21 cellular contexts compared by ENCODE assay signal in the genomic region with DNA sequence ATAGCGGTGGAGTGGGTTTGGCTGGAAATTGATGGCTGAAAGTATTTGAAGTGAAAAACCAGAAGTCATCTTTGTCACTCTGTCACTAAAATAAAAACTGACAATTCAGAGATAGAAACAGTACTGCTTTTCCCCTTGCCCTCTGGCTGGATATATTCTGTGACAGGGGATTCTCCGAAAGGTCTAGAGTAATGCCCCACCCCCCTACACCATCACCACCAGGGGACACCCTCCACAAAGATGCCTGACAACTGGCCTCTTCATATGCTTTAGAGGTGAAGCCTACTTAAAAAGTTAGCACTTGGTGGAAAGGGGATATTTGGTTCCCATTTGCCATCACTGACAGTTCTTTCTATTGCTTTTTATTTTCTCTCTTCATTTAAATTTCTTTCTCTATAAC.
DNase-seq lines count a peak whose midpoint lies in the region; ATAC-seq, FAIRE-seq and TF ChIP-seq lines count a peak whose summit lies in the region.
"Had no signal": no experiment of that assay in that cellular context is flagged by ENCODE, and none has a peak within 500 bp of the region (broad histone marks: within the 10 kb centered on the region; RNA-seq: fewer than 3 reads in every experiment).

No MANE protein-coding gene starts in this region.

- H3K79me2 ChIP-seq in Karpas-422 (ENCODE audit: low read length): no peaks in the 10 kb centered on the region
- no peaks in the 10 kb centered on the region for H3K79me2 ChIP-seq in K562 (ENCODE audit: control insufficient read depth, insufficient read depth, low read length)

- no peaks in the 10 kb centered on the region for H3K9me2 ChIP-seq in Karpas-422 (replicated peaks; ENCODE audit: insufficient read depth, low read length)

- H3K36me3 Mint-ChIP-seq in progenitor cell of endocrine pancreas (ENCODE audit: insufficient read depth): peaks cover 1% of the 10 kb centered on the region
- H3K36me3 Mint-ChIP-seq: activated naive CD8-positive, alpha-beta T cell treated with anti-CD3 and anti-CD28 coated beads, Interleukin-2, amount 10 ng/mL, durations not matched to agents 7 days and 5 days; immature natural killer cell had no signal

- H3K4me3 ChIP-seq in left ventricle myocardium inferior (no peak overlapping the region), right atrium auricular region (no peak overlapping the region), Karpas-422 (ENCODE audit: low read length) (no peak overlapping the region), K562 (no peak overlapping the region), upper lobe of right lung (no peak overlapping the region)
- H3K4me3 ChIP-seq: cardiac muscle cell had no signal

- H3K9me3 Mint-ChIP-seq in progenitor cell of endocrine pancreas (ENCODE audit: low read depth): peaks cover 3% of the 10 kb centered on the region
- H3K9me3 Mint-ChIP-seq: activated naive CD8-positive, alpha-beta T cell treated with anti-CD3 and anti-CD28 coated beads, Interleukin-2, amount 10 ng/mL, durations not matched to agents 7 days and 5 days; effector memory CD8-positive, alpha-beta T cell; immature natural killer cell; nephron had no signal

- H2AFZ ChIP-seq in Karpas-422 (ENCODE audit: low read length) (no peak overlapping the region), K562 (ENCODE audit: low read depth, low read length) (no peak overlapping the region)

- intact Hi-C loops in left ventricle myocardium inferior (cut with micrococcal nuclease): no loop called here
- intact Hi-C loops in K562 (cut with micrococcal nuclease): no loop called here
- intact Hi-C loops in upper lobe of right lung (cut with DNase I): no loop called here

- no peaks in the 10 kb centered on the region for H3K9me3 ChIP-seq in left ventricle myocardium inferior (replicated peaks)
- H3K9me3 ChIP-seq in right atrium auricular region: no peaks in the 10 kb centered on the region
- no peaks in the 10 kb centered on the region for H3K9me3 ChIP-seq in Karpas-422 (ENCODE audit: low read length)
- H3K9me3 ChIP-seq in K562 (replicated peaks; ENCODE audit: control insufficient read depth, insufficient read depth, low read depth, low read length): no peaks in the 10 kb centered on the region
- H3K9me3 ChIP-seq in upper lobe of right lung: no peaks in the 10 kb centered on the region

- DNase-seq in left ventricle myocardium inferior (no peak), right atrium auricular region (ENCODE audit: low spot score) (no peak), Karpas-422 (peak; percentile 54), K562 (ENCODE audit: extremely low read depth in 1 of 4, low spot score in 3 of 4) (peak in 2 of 4 experiments; percentile 13 to 14), upper lobe of right lung (no peak), pons (ENCODE audit: low spot score) (no peak), progenitor cell of endocrine pancreas (ENCODE audit: low spot score, unreplicated experiment) (no peak)
- DNase-seq: activated CD4-positive, CD25-positive, alpha-beta regulatory T cell treated with anti-CD3 and anti-CD28 coated beads, Interleukin-2, amount 50 U/mL, for 72 hours; activated naive CD8-positive, alpha-beta T cell treated with anti-CD3 and anti-CD28 coated beads, Interleukin-2, amount 10 ng/mL, durations not matched to agents 7 days and 5 days; Calu3; effector memory CD8-positive, alpha-beta T cell; immature natural killer cell; KG1; NCI-H146; NCI-H510A; retina; stimulated activated CD4-positive, alpha-beta T cell treated with anti-CD3 and anti-CD28 coated beads, Interleukin-2, amount 100 ng/mL, for 48 hours; stimulated activated CD8-positive, alpha-beta memory T cell treated with anti-CD3 and anti-CD28 coated beads, Interleukin-4, amount 100 ng/mL, for 48 hours had no signal

- WGBS in K562 (ENCODE audit: insufficient coverage, low coverage, missing lambda C conversion rate): 5% methylated on average over 2 of the region's 2 CpGs

- H4K20me1 ChIP-seq in Karpas-422 (ENCODE audit: insufficient read depth, low read depth, low read length) (no peaks in the 10 kb centered on the region), K562 (replicated peaks; ENCODE audit: control insufficient read depth, insufficient read depth, low read length) (no peaks in the 10 kb centered on the region)

- H3K4me2 ChIP-seq in Karpas-422 (ENCODE audit: low read depth, low read length, poor library complexity, severe bottlenecking) (no peak overlapping the region), K562 (ENCODE audit: insufficient read depth, low read length) (no peak overlapping the region)

- H3K27ac Mint-ChIP-seq in progenitor cell of endocrine pancreas: no peak overlapping the region
- H3K27ac Mint-ChIP-seq: activated naive CD8-positive, alpha-beta T cell treated with anti-CD3 and anti-CD28 coated beads, Interleukin-2, amount 10 ng/mL, durations not matched to agents 7 days and 5 days; effector memory CD8-positive, alpha-beta T cell; immature natural killer cell; nephron had no signal

- peaks cover 3% of the 10 kb centered on the region for H3K4me1 Mint-ChIP-seq in progenitor cell of endocrine pancreas (ENCODE audit: low read depth)
- H3K4me1 Mint-ChIP-seq: activated naive CD8-positive, alpha-beta T cell treated with anti-CD3 and anti-CD28 coated beads, Interleukin-2, amount 10 ng/mL, durations not matched to agents 7 days and 5 days; immature natural killer cell had no signal

- in situ Hi-C loops in K562 (cut with MboI): no loop called here

- peak; percentile 71 for ATAC-seq in K562
- ATAC-seq in upper lobe of right lung: no peak
- no peak for ATAC-seq in GM21423 (IDR thresholded peaks at IDR 0.05; ENCODE audit: unreplicated experiment)
- ATAC-seq: effector memory CD8-positive, alpha-beta T cell had no signal

- H3K9ac ChIP-seq in Karpas-422 (ENCODE audit: low read length) (no peak overlapping the region), K562 (ENCODE audit: insufficient read depth in 1 of 2, low read depth in 2 of 2, low read length in 2 of 2) (no peak overlapping the region)

- no peak for TF ChIP-seq EP300 in K562 (IDR thresholded peaks at IDR 0.05; ENCODE audit: low read length)

- no peak overlapping the region for H3K4me3 Mint-ChIP-seq in progenitor cell of endocrine pancreas (ENCODE audit: low read depth)
- H3K4me3 Mint-ChIP-seq: activated naive CD8-positive, alpha-beta T cell treated with anti-CD3 and anti-CD28 coated beads, Interleukin-2, amount 10 ng/mL, durations not matched to agents 7 days and 5 days; effector memory CD8-positive, alpha-beta T cell; immature natural killer cell; nephron had no signal

- H3K36me3 ChIP-seq in left ventricle myocardium inferior (no peaks in the 10 kb centered on the region), right atrium auricular region (no peaks in the 10 kb centered on the region), Karpas-422 (ENCODE audit: insufficient read depth, low read length) (no peaks in the 10 kb centered on the region), K562 (ENCODE audit: control insufficient read depth, insufficient read depth, low read length) (no peaks in the 10 kb centered on the region), upper lobe of right lung (no peaks in the 10 kb centered on the region)
- H3K36me3 ChIP-seq: cardiac muscle cell had no signal

- CTCF ChIA-PET in K562 (lab: Yijun Ruan, JAX; ENCODE audit: low intra/inter-chr PET ratio): no interaction called here

- H3K27ac ChIP-seq in left ventricle myocardium inferior (replicated peaks) (no peak overlapping the region), right atrium auricular region (no peak overlapping the region), Karpas-422 (ENCODE audit: low read length) (no peak overlapping the region), K562 (ENCODE audit: extremely low read depth, low read depth, low read length) (no peak overlapping the region), upper lobe of right lung (no peak overlapping the region)
- H3K27ac ChIP-seq: cardiac muscle cell had no signal

- POLR2A ChIA-PET in K562 (lab: Yijun Ruan, JAX): no interaction called here

- H3K4me1 ChIP-seq in left ventricle myocardium inferior: no peaks in the 10 kb centered on the region
- H3K4me1 ChIP-seq in right atrium auricular region: no peaks in the 10 kb centered on the region
- H3K4me1 ChIP-seq in Karpas-422 (ENCODE audit: low read length): no peaks in the 10 kb centered on the region
- H3K4me1 ChIP-seq in K562 (replicated peaks in 1 of 2; ENCODE audit: control insufficient read depth in 2 of 2, insufficient read depth in 2 of 2, low read length in 2 of 2): no peaks in the 10 kb centered on the region
- no peaks in the 10 kb centered on the region for H3K4me1 ChIP-seq in upper lobe of right lung

- no peak for FAIRE-seq in K562 (lab: Jason Lieb, UNC)

- H3K27me3 Mint-ChIP-seq in progenitor cell of endocrine pancreas: no peaks in the 10 kb centered on the region

- TF ChIP-seq CTCF in left ventricle myocardium inferior (IDR thresholded peaks at IDR 0.05; ENCODE audit: borderline replicate concordance) (peak; percentile 20), right atrium auricular region (IDR thresholded peaks at IDR 0.05) (no peak), K562 (IDR thresholded peaks at IDR 0.05 in 2 of 3, conservative IDR thresholded peaks at IDR 0.05 in 1 of 3; ENCODE audit: insufficient read depth in 2 of 3, low read depth in 1 of 3, low read length in 3 of 3) (peak; percentile 29 to 40 (median 38); a peak in 5 of 6 replicates), upper lobe of right lung (IDR thresholded peaks at IDR 0.05) (peak; percentile 10), progenitor cell of endocrine pancreas (IDR thresholded peaks at IDR 0.05; ENCODE audit: unreplicated experiment) (no peak)

- BruUV-seq in K562 (replicated peaks; lab: Mats Ljungman, UMichigan): no TSS peak

- no peaks in the 10 kb centered on the region for H3K9me1 ChIP-seq in K562 (ENCODE audit: control insufficient read depth, insufficient read depth, low read length)

- H3K27me3 ChIP-seq in left ventricle myocardium inferior (ENCODE audit: low read depth): no peaks in the 10 kb centered on the region
- no peaks in the 10 kb centered on the region for H3K27me3 ChIP-seq in right atrium auricular region
- H3K27me3 ChIP-seq in Karpas-422 (ENCODE audit: low read length): no peaks in the 10 kb centered on the region
- H3K27me3 ChIP-seq in K562 (ENCODE audit: control insufficient read depth in 2 of 2, insufficient read depth in 2 of 2, low read length in 2 of 2): no peaks in the 10 kb centered on the region; a peak in 1 of 5 replicates
- no peaks in the 10 kb centered on the region for H3K27me3 ChIP-seq in upper lobe of right lung
- H3K27me3 ChIP-seq: cardiac muscle cell had no signal

- TF ChIP-seq POLR2A in K562 (conservative IDR thresholded peaks at IDR 0.05): no peak

- TF ChIP-seq RAD21 in K562 (CRISPR knock-in tag; conservative IDR thresholded peaks at IDR 0.05 in 1 of 2, IDR thresholded peaks at IDR 0.05 in 1 of 2): peak in 1 of 2 experiments; percentile 40; a peak in 2 of 4 replicates

TF ChIP-seq in K562, 482 proteins besides CTCF, POLR2A, EP300 and RAD21 (continues in another document):
- TF ChIP-seq XRCC4 (IDR thresholded peaks at IDR 0.05; ENCODE audit: extremely low read depth, insufficient read depth, insufficient read length): no peak

Comparison
In these comparisons a context has a peak if more than half of its experiments do, and no peak if none do; other contexts are left out.
1. CTCF ChIP-seq: peak in left ventricle myocardium inferior (single experiment), K562 (3 of 3) and upper lobe of right lung (single experiment); none in right atrium auricular region (0 of 2) and progenitor cell of endocrine pancreas (single experiment).